In genomic region chr22:24350627-24351026, GRCh38 we compare ENCODE assay signal across 23 cellular contexts.
DNase-seq lines count a peak whose midpoint lies in the region; ATAC-seq, FAIRE-seq and TF ChIP-seq lines count a peak whose summit lies in the region.
"Had no signal": no experiment of that assay in that cellular context is flagged by ENCODE, and none has a peak within 500 bp of the region (broad histone marks: within the 10 kb centered on the region; RNA-seq: fewer than 3 reads in every experiment).

No MANE protein-coding gene starts in this region.

- H3K4me3 ChIP-seq in left ventricle myocardium inferior (no peak overlapping the region), bronchial epithelial cell (ENCODE audit: low read depth, low read length) (no peak overlapping the region)
- H3K4me3 ChIP-seq: BLaER1 treated with 17β-estradiol and CSF1 and Interleukin-3, amounts not matched to agents 10 nM and 100 nM had no signal

- H3K27me3 ChIP-seq in left ventricle myocardium inferior (ENCODE audit: low read depth) (no peaks in the 10 kb centered on the region), bronchial epithelial cell (ENCODE audit: control insufficient read depth, insufficient read depth, low read length) (no peaks in the 10 kb centered on the region)
- H3K27me3 ChIP-seq: BLaER1 treated with 17β-estradiol and CSF1 and Interleukin-3, amounts not matched to agents 10 nM and 100 nM had no signal

- H3K4me3 Mint-ChIP-seq in stimulated activated naive B cell treated with anti-CD40 and anti-IgM and Interleukin-4, amounts not matched to agents 10 μg/mL and 1 μg/mL and 100 μg/mL, for 72 hours, result no peak overlapping the region
- H3K4me3 Mint-ChIP-seq: B cell; CD4-positive, alpha-beta T cell; CD8-positive, alpha-beta T cell had no signal

- H3K36me3 ChIP-seq in left ventricle myocardium inferior, result peaks cover 76% of the 10 kb centered on the region
- H3K36me3 ChIP-seq in bronchial epithelial cell (ENCODE audit: control insufficient read depth, insufficient read depth, low read length), result peaks cover 13% of the 10 kb centered on the region

- peaks cover 3 to 7% of the 10 kb centered on the region in 2 donors for H3K9me3 Mint-ChIP-seq in stimulated activated naive B cell treated with anti-CD40 and anti-IgM and Interleukin-4, amounts not matched to agents 10 μg/mL and 1 μg/mL and 100 μg/mL, for 72 hours
- H3K9me3 Mint-ChIP-seq: CD4-positive, alpha-beta T cell; CD8-positive, alpha-beta T cell had no signal

- no peaks in the 10 kb centered on the region for H3K27me3 Mint-ChIP-seq in stimulated activated naive B cell treated with anti-CD40 and anti-IgM and Interleukin-4, amounts not matched to agents 10 μg/mL and 1 μg/mL and 100 μg/mL, for 72 hours
- H3K27me3 Mint-ChIP-seq: B cell; CD4-positive, alpha-beta T cell had no signal

- peak; percentile 43 for FAIRE-seq in bronchial epithelial cell (lab: Jason Lieb, UNC)
- FAIRE-seq: A204.1, D721Med, G401.6, GM12891, GM19239 had no signal

- TF ChIP-seq CTCF in left ventricle myocardium inferior (IDR thresholded peaks at IDR 0.05; ENCODE audit: borderline replicate concordance) (no peak), bronchial epithelial cell (IDR thresholded peaks at IDR 0.05; ENCODE audit: insufficient read depth, low read length, severe bottlenecking) (no peak)

- ATAC-seq in Right ventricle myocardium inferior (no peak), esophagus mucosa (peak; percentile 10), HG02852 (IDR thresholded peaks at IDR 0.05; ENCODE audit: unreplicated experiment) (no peak), HG02623 (IDR thresholded peaks at IDR 0.05; ENCODE audit: unreplicated experiment) (no peak)
- ATAC-seq in stimulated activated naive B cell treated with anti-CD40 and anti-IgM and Interleukin-4, amounts not matched to agents 10 μg/mL and 1 μg/mL and 100 μg/mL, for 72 hours (replicated peaks), result no peak
- ATAC-seq: CD8-positive, alpha-beta T cell had no signal

- peaks cover 52 to 74% of the 10 kb centered on the region in 2 donors for H3K36me3 Mint-ChIP-seq in stimulated activated naive B cell treated with anti-CD40 and anti-IgM and Interleukin-4, amounts not matched to agents 10 μg/mL and 1 μg/mL and 100 μg/mL, for 72 hours

- no peak for DNase-seq in left ventricle myocardium inferior
- DNase-seq in Right ventricle myocardium inferior (ENCODE audit: missing footprints), result no peak
- DNase-seq in bronchial epithelial cell (ENCODE audit: low read depth), result no peak
- DNase-seq in stimulated activated naive B cell treated with anti-CD40 and anti-IgM and Interleukin-4, amounts not matched to agents 10 μg/mL and 1 μg/mL and 100 μg/mL, for 72 hours, result no peak
- DNase-seq: 8988T; AML-193; Caco-2; Calu3; CD4-positive, alpha-beta T cell; CD8-positive, alpha-beta T cell; DMS79 treated with DMSO at 0.1 percent for 48 hours; GF-D8 had no signal

- peaks cover 0 to 1% of the 10 kb centered on the region in 2 donors for H3K4me1 Mint-ChIP-seq in stimulated activated naive B cell treated with anti-CD40 and anti-IgM and Interleukin-4, amounts not matched to agents 10 μg/mL and 1 μg/mL and 100 μg/mL, for 72 hours
- H3K4me1 Mint-ChIP-seq: B cell had no signal

- peaks cover 7% of the 10 kb centered on the region for H3K9me3 ChIP-seq in left ventricle myocardium inferior (replicated peaks)

- H3K4me1 ChIP-seq in left ventricle myocardium inferior, result peaks cover 27% of the 10 kb centered on the region

- peak overlapping the region; percentile 33 for H3K27ac ChIP-seq in left ventricle myocardium inferior (replicated peaks)
- H3K27ac ChIP-seq: BLaER1 treated with 17β-estradiol and CSF1 and Interleukin-3, amounts not matched to agents 10 nM and 100 nM; C4-2B had no signal

- peak overlapping the region; percentile 25 for H3K27ac Mint-ChIP-seq in stimulated activated naive B cell treated with anti-CD40 and anti-IgM and Interleukin-4, amounts not matched to agents 10 μg/mL and 1 μg/mL and 100 μg/mL, for 72 hours
- H3K27ac Mint-ChIP-seq: B cell; CD4-positive, alpha-beta T cell; CD8-positive, alpha-beta T cell had no signal

- intact Hi-C loops in left ventricle myocardium inferior (cut with micrococcal nuclease), result no loop called here
- intact Hi-C loops in Right ventricle myocardium inferior (cut with DNase I), result no loop called here
